ENCODE assay signal across 8 cellular contexts in genomic region chr16:11345040-11345862, GRCh38. TPM values are rescaled to one million over a fixed set of nuclear protein-coding genes. Genes with fewer than 3 reads are reported as not detected.
DNase-seq lines count a peak whose midpoint lies in the region; ATAC-seq, FAIRE-seq and TF ChIP-seq lines count a peak whose summit lies in the region.

RMI2 (plus strand) TSS chr16:11345459; CDS start chr16:11345472, 13 bp downstream.

- POLR2A ChIA-PET in endothelial cell of umbilical vein (lab: Charles Lee) = no interaction called here

- H3K4me3 ChIP-seq in OCI-LY1 (ENCODE audit: low read depth, low read length, poor library complexity, severe bottlenecking) (peak within 1 kb of the TSS; percentile 95), endothelial cell of umbilical vein (replicated peaks in 1 of 3; ENCODE audit: insufficient read depth in 1 of 3, low read depth in 1 of 3, low read length in 3 of 3) (peak within 1 kb of the TSS; percentile 47 to 79 (median 50))

- no peaks in the 10 kb centered on the region for H3K9me3 ChIP-seq in OCI-LY1 (ENCODE audit: low read length)
- H3K9me3 ChIP-seq in endothelial cell of umbilical vein (replicated peaks; ENCODE audit: control insufficient read depth, insufficient read depth, low read length) = no peaks in the 10 kb centered on the region

- TSS peak; percentile 22 for BruUV-seq in endothelial cell of umbilical vein (replicated peaks; lab: Mats Ljungman, UMichigan)

- H2AFZ ChIP-seq in OCI-LY1 (ENCODE audit: low read length) (0 out of 2 replicates have a peak within 1 kb of the TSS, but pooled peaks have one; percentile 36), endothelial cell of umbilical vein (ENCODE audit: low read depth, low read length) (peak within 1 kb of the TSS; percentile 97)

- peak; percentile 99 for DNase-seq in DMS 273 (lab: John Stamatoyannopoulos, UW; ENCODE audit: unreplicated experiment)
- DNase-seq in HuH-7 (ENCODE audit: low spot score) = peak; percentile 99
- peak; percentile 94 for DNase-seq in activated CD8-positive, alpha-beta memory T cell treated with anti-CD3 and anti-CD28 coated beads, Interleukin-2, amount 50 U/mL, for 24 hours (ENCODE audit: extremely low read depth)
- DNase-seq in endothelial cell of umbilical vein (ENCODE audit: low read depth, low spot score) = peak; percentile 95
- peak; percentile 98 for DNase-seq in midbrain (lab: John Stamatoyannopoulos, UW)
- DNase-seq in stimulated activated CD8-positive, alpha-beta memory T cell treated with anti-CD3 and anti-CD28 coated beads, Interleukin-2, amount 100 ng/mL, for 1 hour (ENCODE audit: low read depth in 2 of 2) = peak; percentile 89 to 93

- H3K9me1 ChIP-seq in endothelial cell of umbilical vein (replicated peaks; ENCODE audit: control insufficient read depth, extremely low read depth, insufficient read depth, low read length) = no peaks in the 10 kb centered on the region

- TF ChIP-seq POLR2A in endothelial cell of umbilical vein (IDR thresholded peaks at IDR 0.05; ENCODE audit: low read depth, low read length) = no peak

- H3K36me3 ChIP-seq in OCI-LY1 (ENCODE audit: insufficient read depth, low read length) = no peaks in the 10 kb centered on the region
- no peaks in the 10 kb centered on the region for H3K36me3 ChIP-seq in endothelial cell of umbilical vein (ENCODE audit: control insufficient read depth in 2 of 2, extremely low read depth in 1 of 2, insufficient read depth in 2 of 2, low read length in 2 of 2)

- H3F3A ChIP-seq in OCI-LY1 (ENCODE audit: insufficient read depth, low read length) = no peaks in the 10 kb centered on the region

- H4K20me1 ChIP-seq in OCI-LY1 (ENCODE audit: insufficient read depth, low read length) (no peaks in the 10 kb centered on the region), endothelial cell of umbilical vein (replicated peaks; ENCODE audit: control insufficient read depth, extremely low read depth, insufficient read depth, low read length) (no peaks in the 10 kb centered on the region)

- ATAC-seq in GM21526 (IDR thresholded peaks at IDR 0.05; ENCODE audit: low FRiP score, unreplicated experiment) = peak; percentile 92

- intact Hi-C loops in endothelial cell of umbilical vein (cut with micrococcal nuclease) = no loop called here

- no peak for TF ChIP-seq CTCF in OCI-LY1 (IDR thresholded peaks at IDR 0.05; ENCODE audit: low read length)
- TF ChIP-seq CTCF in endothelial cell of umbilical vein (IDR thresholded peaks at IDR 0.05; ENCODE audit: extremely low read depth in 1 of 2, insufficient read depth in 1 of 2, low read depth in 1 of 2, low read length in 2 of 2) = no peak

- H3K27ac ChIP-seq in OCI-LY1 (ENCODE audit: low read depth, low read length, poor library complexity, severe bottlenecking) = peak within 1 kb of the TSS; percentile 41
- peak within 1 kb of the TSS; percentile 51 for H3K27ac ChIP-seq in endothelial cell of umbilical vein (ENCODE audit: insufficient read depth, low read depth, low read length)

- H3K79me2 ChIP-seq in OCI-LY1 (ENCODE audit: insufficient read depth, low read length) (no peaks in the 10 kb centered on the region), endothelial cell of umbilical vein (ENCODE audit: control insufficient read depth, insufficient read depth, low read length) (no peaks in the 10 kb centered on the region)

- no peaks in the 10 kb centered on the region for H3K27me3 ChIP-seq in OCI-LY1 (ENCODE audit: insufficient read depth, low read length)
- H3K27me3 ChIP-seq in endothelial cell of umbilical vein (ENCODE audit: control insufficient read depth in 2 of 2, insufficient read depth in 2 of 2, low read length in 2 of 2) = peaks cover 0 to 2% of the 10 kb centered on the region in 2 experiments

- H3K4me1 ChIP-seq in OCI-LY1 (ENCODE audit: insufficient read depth, low read length, severe bottlenecking) (peaks cover 41% of the 10 kb centered on the region), endothelial cell of umbilical vein (ENCODE audit: control insufficient read depth, extremely low read depth, insufficient read depth, low read length) (peaks cover 5% of the 10 kb centered on the region)

- H3K4me2 ChIP-seq in OCI-LY1 (ENCODE audit: low read length) (peak within 1 kb of the TSS; percentile 99), endothelial cell of umbilical vein (ENCODE audit: insufficient read depth, low read length) (peak within 1 kb of the TSS; percentile 95)

- FAIRE-seq in endothelial cell of umbilical vein (lab: Jason Lieb, UNC) = peak; percentile 92

- no peaks in the 10 kb centered on the region for H3K9me2 ChIP-seq in OCI-LY1 (ENCODE audit: low read depth, low read length)

- dilution Hi-C loops in endothelial cell of umbilical vein (cut with MboI; ENCODE audit: extremely low pct_ligation_motif_present, low sequenced_read_pairs) = no loop called here

- peak within 1 kb of the TSS; percentile 95 for H3K9ac ChIP-seq in OCI-LY1 (ENCODE audit: low read length)
- peak within 1 kb of the TSS; percentile 79 for H3K9ac ChIP-seq in endothelial cell of umbilical vein (replicated peaks; ENCODE audit: extremely low read depth, insufficient read depth, low read length)

- CTCF ChIA-PET in endothelial cell of umbilical vein (lab: Charles Lee) = interaction anchor here (1.8 kb wide), 1 partner anchor 12 kb away, joined by 7 read pairs; no protein-coding TSS in a partner anchor

TF ChIP-seq in endothelial cell of umbilical vein, 7 proteins besides CTCF, POLR2A, EP300 and RAD21:
- no peak for TF ChIP-seq MYC (IDR thresholded peaks at IDR 0.05; ENCODE audit: low read depth, low read length)
- peak; percentile 60 for TF ChIP-seq POLR2AphosphoS5 (IDR thresholded peaks at IDR 0.05; ENCODE audit: insufficient read depth, low read depth, low read length)

RNA-seq across cellular contexts. Expression of gene RMI2, which starts in this region (rescaled TPM):
- 7.7 and 11.1 TPM in 2 replicates for total RNA-seq in endothelial cell of umbilical vein
- polyA plus RNA-seq in endothelial cell of umbilical vein = 3.3 and 5.3 TPM in 2 replicates
- 4.5 and 5.9 TPM in 2 replicates for polyA plus RNA-seq in endothelial cell of umbilical vein (2011; cell fraction: cytosol; rRNA removed)
- 3.4 and 6.0 TPM in 2 replicates for polyA plus RNA-seq in endothelial cell of umbilical vein (2011; cell fraction: nucleus; rRNA removed)
- 6.7 and 12.5 TPM in 2 replicates for polyA plus RNA-seq in endothelial cell of umbilical vein (2012)
- polyA minus RNA-seq in endothelial cell of umbilical vein = 4.1 and 5.3 TPM in 2 replicates
- 13.8 TPM for polyA minus RNA-seq in endothelial cell of umbilical vein (2011; cell fraction: cytosol; rRNA and poly(A)+ RNA removed)
- 2.7 and 5.0 TPM in 2 replicates for polyA minus RNA-seq in endothelial cell of umbilical vein (2011; cell fraction: nucleus; rRNA and poly(A)+ RNA removed)

Comparison
In these comparisons a context has a peak if more than half of its experiments do, and no peak if none do; other contexts are left out.
1. Peak in every context shown above with its lines: DNase-seq, ATAC-seq, H3K4me3 ChIP-seq and H3K27ac ChIP-seq.